Comparison of ENCODE assay signal across 15 cellular contexts in genomic region chr1:48730164-48730864, GRCh38. TPM values are rescaled to one million over a fixed set of nuclear protein-coding genes. Genes with fewer than 3 reads are reported as not detected.
DNase-seq lines count a peak whose midpoint lies in the region; ATAC-seq lines count a peak whose summit lies in the region.
"Had no signal": no experiment of that assay in that cellular context is flagged by ENCODE, and none has a peak within 500 bp of the region (broad histone marks: within the 10 kb centered on the region; RNA-seq: fewer than 3 reads in every experiment).

No MANE protein-coding gene starts in this region.

- no peaks in the 10 kb centered on the region for H3K9me3 ChIP-seq in T-helper 17 cell (ENCODE audit: control insufficient read depth, low read length, poor library complexity, severe bottlenecking)

- ATAC-seq in GM18519 (IDR thresholded peaks at IDR 0.05; ENCODE audit: low FRiP score, unreplicated experiment): peak; percentile 57
- ATAC-seq in GM21360 (IDR thresholded peaks at IDR 0.05; ENCODE audit: unreplicated experiment): peak; percentile 71
- peak; percentile 58 for ATAC-seq in HG02973 (IDR thresholded peaks at IDR 0.05; ENCODE audit: unreplicated experiment)
- ATAC-seq in T-helper 17 cell: no peak
- ATAC-seq: activated CD4-positive, alpha-beta T cell treated with anti-CD3 and anti-CD28 coated beads for 36 hours had no signal

- no peak overlapping the region for H3K27ac Mint-ChIP-seq in T-helper 17 cell
- H3K27ac Mint-ChIP-seq in activated CD4-positive, alpha-beta T cell treated with anti-CD3 and anti-CD28 coated beads, Interleukin-2, amount 10 ng/mL, durations not matched to agents 7 days and 5 days: no peak overlapping the region
- H3K27ac Mint-ChIP-seq: activated CD4-positive, alpha-beta T cell treated with anti-CD3 and anti-CD28 coated beads for 36 hours; progenitor cell of endocrine pancreas had no signal

- POLR2A ChIA-PET in activated CD4-positive, alpha-beta T cell treated with anti-CD3 and anti-CD28 coated beads, Interleukin-2, amount 10 ng/mL, durations not matched to agents 7 days and 5 days (lab: Charles Lee): no interaction called here

- DNase-seq in T-helper 17 cell: no peak
- DNase-seq in activated CD4-positive, alpha-beta T cell treated with anti-CD3 and anti-CD28 coated beads, Interleukin-2, amount 50 U/mL, for 4 hours: no peak
- no peak for DNase-seq in AG08395 (ENCODE audit: low spot score)
- DNase-seq in activated CD4-positive, alpha-beta T cell treated with anti-CD3 and anti-CD28 coated beads, Interleukin-2, amount 10 ng/mL, durations not matched to agents 7 days and 5 days: no peak
- no peak for DNase-seq in NOMO-1 treated with dmso at 0.1 percent for 144 hours (lab: John Stamatoyannopoulos, UW; ENCODE audit: unreplicated experiment)
- DNase-seq: activated CD4-positive, alpha-beta T cell treated with anti-CD3 and anti-CD28 coated beads for 36 hours; DMS79 treated with DMSO at 0.1 percent for 48 hours; effector CD8-positive, alpha-beta T cell; foreskin melanocyte; NCI-H187 treated with DMSO at 0.1 percent for 48 hours; NK-92 treated with Interleukin-12 subunit alpha and Interleukin-12 subunit beta, amount 100 ng/mL, for 24 hours had no signal

- CTCF ChIA-PET in activated CD4-positive, alpha-beta T cell treated with anti-CD3 and anti-CD28 coated beads, Interleukin-2, amount 10 ng/mL, durations not matched to agents 7 days and 5 days (lab: Charles Lee): no interaction called here

- no peaks in the 10 kb centered on the region for H3K9me3 Mint-ChIP-seq in activated CD4-positive, alpha-beta T cell treated with anti-CD3 and anti-CD28 coated beads, Interleukin-2, amount 10 ng/mL, durations not matched to agents 7 days and 5 days

- H3K4me3 Mint-ChIP-seq in T-helper 17 cell: peak overlapping the region; percentile 4
- H3K4me3 Mint-ChIP-seq in activated CD4-positive, alpha-beta T cell treated with anti-CD3 and anti-CD28 coated beads, Interleukin-2, amount 10 ng/mL, durations not matched to agents 7 days and 5 days: no peak overlapping the region
- H3K4me3 Mint-ChIP-seq: activated CD4-positive, alpha-beta T cell treated with anti-CD3 and anti-CD28 coated beads for 36 hours had no signal

- peaks cover 6% of the 10 kb centered on the region for H3K27me3 Mint-ChIP-seq in T-helper 17 cell
- H3K27me3 Mint-ChIP-seq in activated CD4-positive, alpha-beta T cell treated with anti-CD3 and anti-CD28 coated beads, Interleukin-2, amount 10 ng/mL, durations not matched to agents 7 days and 5 days: no peaks in the 10 kb centered on the region
- H3K27me3 Mint-ChIP-seq: activated CD4-positive, alpha-beta T cell treated with anti-CD3 and anti-CD28 coated beads for 36 hours; progenitor cell of endocrine pancreas had no signal

- no peaks in the 10 kb centered on the region for H3K4me1 Mint-ChIP-seq in T-helper 17 cell
- peaks cover 2% of the 10 kb centered on the region for H3K4me1 Mint-ChIP-seq in activated CD4-positive, alpha-beta T cell treated with anti-CD3 and anti-CD28 coated beads, Interleukin-2, amount 10 ng/mL, durations not matched to agents 7 days and 5 days

- no peaks in the 10 kb centered on the region for H3K36me3 Mint-ChIP-seq in T-helper 17 cell (ENCODE audit: low read depth)
- H3K36me3 Mint-ChIP-seq in activated CD4-positive, alpha-beta T cell treated with anti-CD3 and anti-CD28 coated beads, Interleukin-2, amount 10 ng/mL, durations not matched to agents 7 days and 5 days (ENCODE audit: low read depth): no peaks in the 10 kb centered on the region

RNA-seq across cellular contexts. Expression of gene BEND5, which starts 46.4 kb away (rescaled TPM):
- total RNA-seq in T-helper 17 cell: under 1 TPM; 0.70 to 0.92 TPM
- total RNA-seq in activated CD4-positive, alpha-beta T cell treated with anti-CD3 and anti-CD28 coated beads, Interleukin-2, amount 10 ng/mL, durations not matched to agents 7 days and 5 days: 1 to 10 TPM; 2.0 to 2.5 TPM
